Comparison of ENCODE assay signal across 1 cellular context in genomic region chr2:110818767-110819481, GRCh38.
TF ChIP-seq lines count a peak whose summit lies in the region.

No MANE protein-coding gene starts in this region.

TF ChIP-seq in H1, 55 proteins besides CTCF, POLR2A, EP300 and RAD21:
- TF ChIP-seq ASH2L (IDR thresholded peaks at IDR 0.05; ENCODE audit: low read length) (no peak), YY1 (IDR thresholded peaks at IDR 0.05; ENCODE audit: low read depth, low read length) (no peak), POLR2AphosphoS5 (IDR thresholded peaks at IDR 0.05; ENCODE audit: low read depth, low read length) (no peak), JUN (IDR thresholded peaks at IDR 0.05; ENCODE audit: low read depth, low read length) (no peak), SIX5 (IDR thresholded peaks at IDR 0.05; ENCODE audit: low read depth, low read length) (no peak), NRF1 (IDR thresholded peaks at IDR 0.05; ENCODE audit: low read depth, low read length) (no peak), FOSL1 (IDR thresholded peaks at IDR 0.05; ENCODE audit: insufficient read depth, low read depth, low read length) (no peak), SRF (IDR thresholded peaks at IDR 0.05; ENCODE audit: low read depth, low read length) (no peak), ZNF274 (IDR thresholded peaks at IDR 0.05; ENCODE audit: borderline replicate concordance, extremely low read depth, low read length) (no peak), RNF2 (IDR thresholded peaks at IDR 0.05; ENCODE audit: borderline replicate concordance, low read depth, low read length, missing control alignments, poor library complexity, severe bottlenecking) (no peak), KDM5A (IDR thresholded peaks at IDR 0.05; ENCODE audit: low read length) (no peak), GTF2F1 (IDR thresholded peaks at IDR 0.05; ENCODE audit: borderline replicate concordance, low read depth, low read length) (no peak), CEBPB (IDR thresholded peaks at IDR 0.05; ENCODE audit: low read depth, low read length) (no peak)
- TF ChIP-seq, protein P1, sequence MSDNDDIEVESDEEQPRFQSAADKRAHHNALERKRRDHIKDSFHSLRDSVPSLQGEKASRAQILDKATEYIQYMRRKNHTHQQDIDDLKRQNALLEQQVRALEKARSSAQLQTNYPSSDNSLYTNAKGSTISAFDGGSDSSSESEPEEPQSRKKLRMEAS (IDR thresholded peaks at IDR 0.05) = no peak
